In genomic region chr10:31701546-31701945, GRCh38 we compare ENCODE assay signal across 16 cellular contexts.
DNase-seq lines count a peak whose midpoint lies in the region; ATAC-seq, FAIRE-seq and TF ChIP-seq lines count a peak whose summit lies in the region.
"Had no signal": no experiment of that assay in that cellular context is flagged by ENCODE, and none has a peak within 500 bp of the region (broad histone marks: within the 10 kb centered on the region; RNA-seq: fewer than 3 reads in every experiment).

No MANE protein-coding gene starts in this region.

- H3K9me3 Mint-ChIP-seq in CD14-positive monocyte = peaks cover 0 to 13% (median 1%) of the 10 kb centered on the region in 7 donors
- peaks cover 44 to 45% of the 10 kb centered on the region in 2 experiments for H3K9me3 Mint-ChIP-seq in H9
- H3K9me3 Mint-ChIP-seq: natural killer cell had no signal

- H3K27me3 Mint-ChIP-seq in CD14-positive monocyte (ENCODE audit: low read depth in 3 of 3) (no peaks in the 10 kb centered on the region), H9 (ENCODE audit: low read depth) (peaks cover 4% of the 10 kb centered on the region)
- H3K27me3 Mint-ChIP-seq: activated naive CD8-positive, alpha-beta T cell had no signal

- H3K4ac ChIP-seq in H9 (ENCODE audit: low read depth, low read length) = no peak overlapping the region

- no peak overlapping the region for H3T11ph ChIP-seq in H9 (ENCODE audit: low read length)

- no peak overlapping the region for H4K91ac ChIP-seq in H9 (ENCODE audit: insufficient read length, low read depth, low read length)

- H3K4me1 Mint-ChIP-seq in CD14-positive monocyte (peaks cover 95% of the 10 kb centered on the region), H9 (peaks cover 21 to 27% of the 10 kb centered on the region in 2 experiments)

- H2BK120ac ChIP-seq in H9 (ENCODE audit: low read depth, low read length, poor library complexity, severe bottlenecking) = no peak overlapping the region

- H3K79me2 ChIP-seq in H9 (ENCODE audit: insufficient read depth, low read length) = no peaks in the 10 kb centered on the region

- no peaks in the 10 kb centered on the region for H3K27me3 ChIP-seq in SJCRH30
- H3K27me3 ChIP-seq in H9 (ENCODE audit: insufficient read depth, low read length) = no peaks in the 10 kb centered on the region
- H3K27me3 ChIP-seq: foreskin keratinocyte had no signal

- H3K4me1 ChIP-seq in SJCRH30 = peaks cover 36% of the 10 kb centered on the region
- H3K4me1 ChIP-seq in kidney (ENCODE audit: control insufficient read depth in 1 of 2, insufficient read depth in 1 of 2, low read depth in 1 of 2, low read length in 2 of 2) = peaks cover 15% of the 10 kb centered on the region in 2 donors
- no peaks in the 10 kb centered on the region for H3K4me1 ChIP-seq in H9 (ENCODE audit: insufficient read depth, low read length)
- H3K4me1 ChIP-seq: foreskin keratinocyte had no signal

- H3K14ac ChIP-seq in H9 (ENCODE audit: insufficient read depth, low read length) = no peak overlapping the region

- H3K23ac ChIP-seq in H9 (ENCODE audit: insufficient read length, low read depth, low read length) = no peak overlapping the region

- H3K4me3 ChIP-seq in SJCRH30 (no peak overlapping the region), kidney (ENCODE audit: low read length in 2 of 2) (no peak overlapping the region), skin epidermis (no peak overlapping the region)

- H2AFZ ChIP-seq in H9 (ENCODE audit: low read length) = no peak overlapping the region

- H3K56ac ChIP-seq in H9 (ENCODE audit: insufficient read length, low read depth, low read length) = no peak overlapping the region

- H3K27ac Mint-ChIP-seq in CD14-positive monocyte (peak overlapping the region; percentile 86 to 95 (median 91)), H9 (no peak overlapping the region)
- H3K27ac Mint-ChIP-seq: activated CD8-positive, alpha-beta memory T cell treated with anti-CD3 and anti-CD28 coated beads, Interleukin-2, amount 10 ng/mL, durations not matched to agents 7 days and 5 days; activated naive CD8-positive, alpha-beta T cell; natural killer cell had no signal

- no peak overlapping the region for H4K8ac ChIP-seq in H9 (replicated peaks; ENCODE audit: insufficient read length, low read depth, low read length)

- H2AK5ac ChIP-seq in H9 (ENCODE audit: insufficient read length, low read length) = no peak overlapping the region

- no peak for FAIRE-seq in kidney (lab: Jason Lieb, UNC)

- H3K36me3 ChIP-seq in SJCRH30 (no peaks in the 10 kb centered on the region), kidney (ENCODE audit: control insufficient read depth in 1 of 2, insufficient read depth in 2 of 2, low read length in 2 of 2) (no peaks in the 10 kb centered on the region)

- no CpG with 5 or more reads among the region's 5 CpGs for WGBS in H9 (ENCODE audit: extremely low coverage, insufficient read length, low lambda C conversion rate)

- no peak for DNase-seq in CD14-positive monocyte (ENCODE audit: low spot score)
- DNase-seq in SJCRH30 = peak; percentile 19 to 39
- DNase-seq in kidney = no peak
- no peak for DNase-seq in stimulated activated CD8-positive, alpha-beta memory T cell treated with anti-CD3 and anti-CD28 coated beads, Interleukin-4, amount 100 ng/mL, for 48 hours
- DNase-seq in NCI-H187 (lab: John Stamatoyannopoulos, UW) = no peak
- DNase-seq in H9 = no peak
- DNase-seq: activated CD8-positive, alpha-beta memory T cell treated with anti-CD3 and anti-CD28 coated beads, Interleukin-2, amount 10 ng/mL, durations not matched to agents 7 days and 5 days; cortex of kidney; DMS79 treated with DMSO at 0.1 percent for 48 hours; foreskin keratinocyte; natural killer cell; NCI-H2081 treated with DMSO at 0.1 percent for 48 hours had no signal

- no peak overlapping the region for H2BK15ac ChIP-seq in H9 (ENCODE audit: low read depth, low read length)

- H3K23me2 ChIP-seq in H9 (ENCODE audit: insufficient read length, low read depth, low read length, poor library complexity, severe bottlenecking) = no peaks in the 10 kb centered on the region

- ATAC-seq in HG03108 (IDR thresholded peaks at IDR 0.05; ENCODE audit: unreplicated experiment) = no peak
- ATAC-seq: activated CD8-positive, alpha-beta memory T cell treated with anti-CD3 and anti-CD28 coated beads, Interleukin-2, amount 10 ng/mL, durations not matched to agents 7 days and 5 days; foreskin keratinocyte; natural killer cell had no signal

- H3K27ac ChIP-seq in SJCRH30 = peak overlapping the region; percentile 44
- peak overlapping the region; percentile 34 to 43 for H3K27ac ChIP-seq in kidney (ENCODE audit: low read depth in 2 of 2, low read length in 2 of 2)
- H3K27ac ChIP-seq in skin epidermis = peak overlapping the region in 17 of 21 experiments; percentile 5 to 92 (median 75)
- no peak overlapping the region for H3K27ac ChIP-seq in H9 (ENCODE audit: insufficient read length, low read depth, low read length)
- H3K27ac ChIP-seq: foreskin keratinocyte, VCaP had no signal

- no peak overlapping the region for H2BK20ac ChIP-seq in H9 (ENCODE audit: low read depth, low read length, poor library complexity, severe bottlenecking)

- no peaks in the 10 kb centered on the region for H4K20me1 ChIP-seq in H9 (ENCODE audit: control insufficient read depth, insufficient read depth, insufficient read length)

- H2BK12ac ChIP-seq in H9 (ENCODE audit: insufficient read length, low read depth, low read length) = no peak overlapping the region

- H3K9me3 ChIP-seq in SJCRH30 (replicated peaks) (peaks cover 7% of the 10 kb centered on the region), kidney (ENCODE audit: control insufficient read depth in 1 of 2, low read length in 2 of 2) (no peaks in the 10 kb centered on the region), H9 (ENCODE audit: control insufficient read depth, low read depth, low read length) (peaks cover 16% of the 10 kb centered on the region)

- no peaks in the 10 kb centered on the region for H3K79me1 ChIP-seq in H9 (ENCODE audit: insufficient read depth, low read depth, low read length, poor library complexity, severe bottlenecking)

- no peak overlapping the region for H3K4me2 ChIP-seq in H9 (ENCODE audit: insufficient read depth, insufficient read length, low read length)

- H3K4me3 Mint-ChIP-seq in CD14-positive monocyte (peak overlapping the region in 1 of 2 donors; percentile 55), H9 (no peak overlapping the region)
- H3K4me3 Mint-ChIP-seq: activated CD8-positive, alpha-beta memory T cell treated with anti-CD3 and anti-CD28 coated beads, Interleukin-2, amount 10 ng/mL, durations not matched to agents 7 days and 5 days; activated naive CD8-positive, alpha-beta T cell; natural killer cell had no signal

- H4K5ac ChIP-seq in H9 (ENCODE audit: insufficient read length, low read depth, low read length) = no peak overlapping the region

- no peak overlapping the region for H3K18ac ChIP-seq in H9 (ENCODE audit: insufficient read length, low read depth, low read length)

- H2BK5ac ChIP-seq in H9 (ENCODE audit: insufficient read length, low read length) = no peak overlapping the region

- H3K9ac ChIP-seq in kidney (ENCODE audit: low read length in 2 of 2) = no peak overlapping the region
- H3K9ac ChIP-seq in H9 (ENCODE audit: extremely low read depth, insufficient read length, low read length) = no peak overlapping the region

- H3K36me3 Mint-ChIP-seq in CD14-positive monocyte = peaks cover 12 to 21% of the 10 kb centered on the region in 2 donors
- peaks cover 18 to 38% (median 28%) of the 10 kb centered on the region in 3 experiments for H3K36me3 Mint-ChIP-seq in H9 (ENCODE audit: insufficient read depth in 1 of 3, low read depth in 3 of 3)
- H3K36me3 Mint-ChIP-seq: activated naive CD8-positive, alpha-beta T cell; natural killer cell had no signal

- intact Hi-C loops in CD14-positive monocyte (cut with micrococcal nuclease) = loop anchor here in 1 of 2 donors (10.0 kb wide), 1 partner anchor 97 kb away; no protein-coding TSS in a partner anchor
- intact Hi-C loops in kidney (cut with DNase I) = no loop called here

- TF ChIP-seq CTCF in CD14-positive monocyte (IDR thresholded peaks at IDR 0.05) = no peak
- no peak for TF ChIP-seq CTCF in kidney (IDR thresholded peaks at IDR 0.05; ENCODE audit: borderline replicate concordance, extremely low read depth, insufficient read depth)
- TF ChIP-seq CTCF in H9 (conservative IDR thresholded peaks at IDR 0.05) = no peak

Comparison
In these comparisons a context has a peak if more than half of its experiments do, and no peak if none do; other contexts are left out.
1. DNase-seq: peak in SJCRH30 (2 of 2); none in CD14-positive monocyte (single experiment), kidney (single experiment), stimulated activated CD8-positive, alpha-beta memory T cell treated with anti-CD3 and anti-CD28 coated beads, Interleukin-4, amount 100 ng/mL, for 48 hours (single experiment), NCI-H187 (0 of 2) and H9 (single experiment).
2. H3K27ac Mint-ChIP-seq: peak in CD14-positive monocyte (7 of 7); none in H9 (0 of 3).